Comparison of ENCODE assay signal across 3 cellular contexts in genomic region chr14:44775248-44775647, GRCh38.
"Had no signal": no experiment of that assay in that cellular context is flagged by ENCODE, and none has a peak within 500 bp of the region (broad histone marks: within the 10 kb centered on the region; RNA-seq: fewer than 3 reads in every experiment).

No MANE protein-coding gene starts in this region.

- ATAC-seq: GM12878 had no signal

- H3K4me3 ChIP-seq: GM12878 had no signal

- DNase-seq: GDM1, GF-D8 had no signal
